ENCODE assay signal across 1 cellular context in genomic region chr20:46364670-46365482, GRCh38.
TF ChIP-seq lines count a peak whose summit lies in the region.

No MANE protein-coding gene starts in this region.

TF ChIP-seq in GM23338, 12 proteins besides CTCF, POLR2A, EP300 and RAD21 (continued from another document):
- TF ChIP-seq REST (IDR thresholded peaks at IDR 0.05; ENCODE audit: unreplicated experiment) (no peak), ZNF114 (CRISPR knock-in tag; IDR thresholded peaks at IDR 0.05) (no peak)
TF ChIP-seq in GM23338: peak in this region for 0.
